ENCODE assay signal across 1 cellular context in the genomic region with DNA sequence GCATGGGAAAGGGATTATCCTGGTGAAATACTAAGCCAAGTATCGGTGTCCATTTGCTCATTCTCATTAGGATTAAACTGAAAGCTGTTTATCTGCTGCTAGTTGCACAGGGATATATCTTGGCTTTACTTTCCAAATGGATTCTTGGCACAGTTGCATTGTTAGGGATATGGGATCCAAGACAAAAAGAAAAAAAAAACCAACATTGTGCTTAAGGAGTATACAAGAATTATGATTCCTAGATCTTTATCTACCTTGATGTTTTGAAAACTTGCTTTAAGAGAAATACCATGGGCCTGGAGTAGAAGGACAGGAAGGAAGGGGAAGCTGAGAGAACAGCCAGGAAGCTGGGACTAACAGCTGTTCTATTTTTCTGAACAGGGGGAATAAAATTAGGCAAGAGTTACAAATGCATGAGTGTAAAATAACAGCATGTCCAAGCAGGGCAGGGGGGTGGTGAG.
TF ChIP-seq lines count a peak whose summit lies in the region.

No MANE protein-coding gene starts in this region.

TF ChIP-seq in HepG2, 621 proteins besides CTCF, POLR2A, EP300 and RAD21 (continued from another document):
- TF ChIP-seq, protein P1, sequence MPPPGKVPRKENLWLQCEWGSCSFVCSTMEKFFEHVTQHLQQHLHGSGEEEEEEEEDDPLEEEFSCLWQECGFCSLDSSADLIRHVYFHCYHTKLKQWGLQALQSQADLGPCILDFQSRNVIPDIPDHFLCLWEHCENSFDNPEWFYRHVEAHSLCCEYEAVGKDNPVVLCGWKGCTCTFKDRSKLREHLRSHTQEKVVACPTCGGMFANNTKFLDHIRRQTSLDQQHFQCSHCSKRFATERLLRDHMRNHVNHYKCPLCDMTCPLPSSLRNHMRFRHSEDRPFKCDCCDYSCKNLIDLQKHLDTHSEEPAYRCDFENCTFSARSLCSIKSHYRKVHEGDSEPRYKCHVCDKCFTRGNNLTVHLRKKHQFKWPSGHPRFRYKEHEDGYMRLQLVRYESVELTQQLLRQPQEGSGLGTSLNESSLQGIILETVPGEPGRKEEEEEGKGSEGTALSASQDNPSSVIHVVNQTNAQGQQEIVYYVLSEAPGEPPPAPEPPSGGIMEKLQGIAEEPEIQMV (CRISPR knock-in tag; IDR thresholded peaks at IDR 0.05; ENCODE audit: low read depth), result no peak
- TF ChIP-seq ZXDC (CRISPR knock-in tag; IDR thresholded peaks at IDR 0.05) (no peak), NR2F1 (CRISPR knock-in tag; IDR thresholded peaks at IDR 0.05) (no peak), ZNF121 (CRISPR knock-in tag; IDR thresholded peaks at IDR 0.05) (no peak), ZNF674 (CRISPR knock-in tag; IDR thresholded peaks at IDR 0.05; ENCODE audit: low read depth) (no peak), ZNF326 (CRISPR knock-in tag; IDR thresholded peaks at IDR 0.05; ENCODE audit: borderline replicate concordance) (no peak), NBN (conservative IDR thresholded peaks at IDR 0.05) (no peak), TEAD2 (CRISPR knock-in tag; IDR thresholded peaks at IDR 0.05) (no peak), SRSF9 (IDR thresholded peaks at IDR 0.05; ENCODE audit: borderline replicate concordance, insufficient read depth, low read depth, low read length, poor library complexity, severe bottlenecking) (no peak), FOXJ3 (CRISPR knock-in tag; IDR thresholded peaks at IDR 0.05; ENCODE audit: borderline replicate concordance) (no peak), RNF2 (conservative IDR thresholded peaks at IDR 0.05; ENCODE audit: low read depth) (no peak), CCDC6 (CRISPR knock-in tag; IDR thresholded peaks at IDR 0.05) (no peak), PCBP2 (optimal IDR thresholded peaks at IDR 0.05; ENCODE audit: low read depth, low read length, poor library complexity, severe bottlenecking) (no peak), POLR2AphosphoS5 (IDR thresholded peaks at IDR 0.05; ENCODE audit: low read depth, low read length) (no peak), TAF15 (IDR thresholded peaks at IDR 0.05; ENCODE audit: low read depth, low read length, poor library complexity, severe bottlenecking) (no peak)
- TF ChIP-seq, protein P2, sequence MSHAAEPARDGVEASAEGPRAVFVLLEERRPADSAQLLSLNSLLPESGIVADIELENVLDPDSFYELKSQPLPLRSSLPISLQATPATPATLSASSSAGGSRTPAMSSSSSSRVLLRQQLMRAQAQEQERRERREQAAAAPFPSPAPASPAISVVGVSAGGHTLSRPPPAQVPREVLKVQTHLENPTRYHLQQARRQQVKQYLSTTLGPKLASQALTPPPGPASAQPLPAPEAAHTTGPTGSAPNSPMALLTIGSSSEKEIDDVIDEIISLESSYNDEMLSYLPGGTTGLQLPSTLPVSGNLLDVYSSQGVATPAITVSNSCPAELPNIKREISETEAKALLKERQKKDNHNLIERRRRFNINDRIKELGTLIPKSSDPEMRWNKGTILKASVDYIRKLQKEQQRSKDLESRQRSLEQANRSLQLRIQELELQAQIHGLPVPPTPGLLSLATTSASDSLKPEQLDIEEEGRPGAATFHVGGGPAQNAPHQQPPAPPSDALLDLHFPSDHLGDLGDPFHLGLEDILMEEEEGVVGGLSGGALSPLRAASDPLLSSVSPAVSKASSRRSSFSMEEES (CRISPR knock-in tag; IDR thresholded peaks at IDR 0.05), result no peak
- TF ChIP-seq, protein P3, sequence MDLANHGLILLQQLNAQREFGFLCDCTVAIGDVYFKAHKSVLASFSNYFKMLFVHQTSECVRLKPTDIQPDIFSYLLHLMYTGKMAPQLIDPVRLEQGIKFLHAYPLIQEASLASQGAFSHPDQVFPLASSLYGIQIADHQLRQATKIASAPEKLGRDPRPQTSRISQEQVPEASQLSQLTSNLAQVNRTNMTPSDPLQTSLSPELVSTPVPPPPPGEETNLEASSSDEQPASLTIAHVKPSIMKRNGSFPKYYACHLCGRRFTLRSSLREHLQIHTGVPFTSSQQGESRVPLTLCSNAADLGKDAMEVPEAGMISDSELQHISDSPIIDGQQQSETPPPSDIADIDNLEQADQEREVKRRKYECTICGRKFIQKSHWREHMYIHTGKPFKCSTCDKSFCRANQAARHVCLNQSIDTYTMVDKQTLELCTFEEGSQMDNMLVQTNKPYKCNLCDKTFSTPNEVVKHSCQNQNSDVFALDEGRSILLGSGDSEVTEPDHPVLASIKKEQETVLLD (CRISPR knock-in tag; IDR thresholded peaks at IDR 0.05; ENCODE audit: low read depth), result no peak
- TF ChIP-seq, protein P4, sequence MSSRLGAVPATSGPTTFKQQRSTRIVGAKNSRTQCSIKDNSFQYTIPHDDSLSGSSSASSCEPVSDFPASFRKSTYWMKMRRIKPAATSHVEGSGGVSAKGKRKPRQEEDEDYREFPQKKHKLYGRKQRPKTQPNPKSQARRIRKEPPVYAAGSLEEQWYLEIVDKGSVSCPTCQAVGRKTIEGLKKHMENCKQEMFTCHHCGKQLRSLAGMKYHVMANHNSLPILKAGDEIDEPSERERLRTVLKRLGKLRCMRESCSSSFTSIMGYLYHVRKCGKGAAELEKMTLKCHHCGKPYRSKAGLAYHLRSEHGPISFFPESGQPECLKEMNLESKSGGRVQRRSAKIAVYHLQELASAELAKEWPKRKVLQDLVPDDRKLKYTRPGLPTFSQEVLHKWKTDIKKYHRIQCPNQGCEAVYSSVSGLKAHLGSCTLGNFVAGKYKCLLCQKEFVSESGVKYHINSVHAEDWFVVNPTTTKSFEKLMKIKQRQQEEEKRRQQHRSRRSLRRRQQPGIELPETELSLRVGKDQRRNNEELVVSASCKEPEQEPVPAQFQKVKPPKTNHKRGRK (CRISPR knock-in tag; IDR thresholded peaks at IDR 0.05), result no peak
